In the genomic region with DNA sequence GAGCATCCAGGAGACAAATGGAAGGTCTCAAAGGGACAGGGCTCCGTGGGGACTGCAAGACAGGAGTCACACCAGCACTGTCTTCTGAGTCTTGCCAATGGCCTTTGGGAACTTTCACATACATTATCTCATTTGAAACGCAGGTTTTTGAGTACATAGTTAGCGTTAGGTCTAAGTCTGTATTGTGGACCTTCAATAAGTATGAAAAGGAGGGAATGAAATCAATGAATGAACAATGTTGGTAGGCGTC, we compare ENCODE assay signal across 1 cellular context.
TF ChIP-seq lines count a peak whose summit lies in the region.

No MANE protein-coding gene starts in this region.

TF ChIP-seq in HepG2, 621 proteins besides CTCF, POLR2A, EP300 and RAD21:
- 0 out of 2 replicates have a peak, but pooled peaks have one; percentile 22 for TF ChIP-seq TARDBP (CRISPR knock-in tag; IDR thresholded peaks at IDR 0.05)
- no peak for TF ChIP-seq ADNP (CRISPR knock-in tag; IDR thresholded peaks at IDR 0.05)
- TF ChIP-seq, protein P1, sequence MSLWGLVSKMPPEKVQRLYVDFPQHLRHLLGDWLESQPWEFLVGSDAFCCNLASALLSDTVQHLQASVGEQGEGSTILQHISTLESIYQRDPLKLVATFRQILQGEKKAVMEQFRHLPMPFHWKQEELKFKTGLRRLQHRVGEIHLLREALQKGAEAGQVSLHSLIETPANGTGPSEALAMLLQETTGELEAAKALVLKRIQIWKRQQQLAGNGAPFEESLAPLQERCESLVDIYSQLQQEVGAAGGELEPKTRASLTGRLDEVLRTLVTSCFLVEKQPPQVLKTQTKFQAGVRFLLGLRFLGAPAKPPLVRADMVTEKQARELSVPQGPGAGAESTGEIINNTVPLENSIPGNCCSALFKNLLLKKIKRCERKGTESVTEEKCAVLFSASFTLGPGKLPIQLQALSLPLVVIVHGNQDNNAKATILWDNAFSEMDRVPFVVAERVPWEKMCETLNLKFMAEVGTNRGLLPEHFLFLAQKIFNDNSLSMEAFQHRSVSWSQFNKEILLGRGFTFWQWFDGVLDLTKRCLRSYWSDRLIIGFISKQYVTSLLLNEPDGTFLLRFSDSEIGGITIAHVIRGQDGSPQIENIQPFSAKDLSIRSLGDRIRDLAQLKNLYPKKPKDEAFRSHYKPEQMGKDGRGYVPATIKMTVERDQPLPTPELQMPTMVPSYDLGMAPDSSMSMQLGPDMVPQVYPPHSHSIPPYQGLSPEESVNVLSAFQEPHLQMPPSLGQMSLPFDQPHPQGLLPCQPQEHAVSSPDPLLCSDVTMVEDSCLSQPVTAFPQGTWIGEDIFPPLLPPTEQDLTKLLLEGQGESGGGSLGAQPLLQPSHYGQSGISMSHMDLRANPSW (CRISPR knock-in tag; IDR thresholded peaks at IDR 0.05; ENCODE audit: borderline replicate concordance): no peak
- TF ChIP-seq, protein P2, sequence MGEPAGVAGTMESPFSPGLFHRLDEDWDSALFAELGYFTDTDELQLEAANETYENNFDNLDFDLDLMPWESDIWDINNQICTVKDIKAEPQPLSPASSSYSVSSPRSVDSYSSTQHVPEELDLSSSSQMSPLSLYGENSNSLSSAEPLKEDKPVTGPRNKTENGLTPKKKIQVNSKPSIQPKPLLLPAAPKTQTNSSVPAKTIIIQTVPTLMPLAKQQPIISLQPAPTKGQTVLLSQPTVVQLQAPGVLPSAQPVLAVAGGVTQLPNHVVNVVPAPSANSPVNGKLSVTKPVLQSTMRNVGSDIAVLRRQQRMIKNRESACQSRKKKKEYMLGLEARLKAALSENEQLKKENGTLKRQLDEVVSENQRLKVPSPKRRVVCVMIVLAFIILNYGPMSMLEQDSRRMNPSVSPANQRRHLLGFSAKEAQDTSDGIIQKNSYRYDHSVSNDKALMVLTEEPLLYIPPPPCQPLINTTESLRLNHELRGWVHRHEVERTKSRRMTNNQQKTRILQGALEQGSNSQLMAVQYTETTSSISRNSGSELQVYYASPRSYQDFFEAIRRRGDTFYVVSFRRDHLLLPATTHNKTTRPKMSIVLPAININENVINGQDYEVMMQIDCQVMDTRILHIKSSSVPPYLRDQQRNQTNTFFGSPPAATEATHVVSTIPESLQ (CRISPR knock-in tag; conservative IDR thresholded peaks at IDR 0.05): 0 out of 2 replicates have a peak, but pooled peaks have one; percentile 14
- 0 out of 2 replicates have a peak, but pooled peaks have one; percentile 21 for TF ChIP-seq SMYD3 (CRISPR knock-in tag; IDR thresholded peaks at IDR 0.05)
- TF ChIP-seq CREB1 (IDR thresholded peaks at IDR 0.05): no peak
- no peak for TF ChIP-seq CREB1 (CRISPR knock-in tag; IDR thresholded peaks at IDR 0.05)
- TF ChIP-seq ZNF34 (CRISPR knock-in tag; IDR thresholded peaks at IDR 0.05; ENCODE audit: borderline replicate concordance): no peak
- 0 out of 2 replicates have a peak, but pooled peaks have one; percentile 4 for TF ChIP-seq SOX5 (CRISPR knock-in tag; IDR thresholded peaks at IDR 0.05; ENCODE audit: borderline replicate concordance)
- TF ChIP-seq TBL1XR1 (IDR thresholded peaks at IDR 0.05; ENCODE audit: borderline replicate concordance, low read length, partially characterized antibody): no peak
- TF ChIP-seq TBX2 (CRISPR knock-in tag; IDR thresholded peaks at IDR 0.05; ENCODE audit: borderline replicate concordance): 0 out of 2 replicates have a peak, but pooled peaks have one; percentile 15
- no peak for TF ChIP-seq TOPORS (CRISPR knock-in tag; IDR thresholded peaks at IDR 0.05)
- TF ChIP-seq, protein P3, sequence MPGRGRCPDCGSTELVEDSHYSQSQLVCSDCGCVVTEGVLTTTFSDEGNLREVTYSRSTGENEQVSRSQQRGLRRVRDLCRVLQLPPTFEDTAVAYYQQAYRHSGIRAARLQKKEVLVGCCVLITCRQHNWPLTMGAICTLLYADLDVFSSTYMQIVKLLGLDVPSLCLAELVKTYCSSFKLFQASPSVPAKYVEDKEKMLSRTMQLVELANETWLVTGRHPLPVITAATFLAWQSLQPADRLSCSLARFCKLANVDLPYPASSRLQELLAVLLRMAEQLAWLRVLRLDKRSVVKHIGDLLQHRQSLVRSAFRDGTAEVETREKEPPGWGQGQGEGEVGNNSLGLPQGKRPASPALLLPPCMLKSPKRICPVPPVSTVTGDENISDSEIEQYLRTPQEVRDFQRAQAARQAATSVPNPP (CRISPR knock-in tag; IDR thresholded peaks at IDR 0.05): peak; percentile 11; the same call in 1 of the 2 replicates
- peak; percentile 15; the same call in 1 of the 2 replicates for TF ChIP-seq BCL6 (CRISPR knock-in tag; IDR thresholded peaks at IDR 0.05)
